19 cellular contexts compared by ENCODE assay signal in the genomic region with DNA sequence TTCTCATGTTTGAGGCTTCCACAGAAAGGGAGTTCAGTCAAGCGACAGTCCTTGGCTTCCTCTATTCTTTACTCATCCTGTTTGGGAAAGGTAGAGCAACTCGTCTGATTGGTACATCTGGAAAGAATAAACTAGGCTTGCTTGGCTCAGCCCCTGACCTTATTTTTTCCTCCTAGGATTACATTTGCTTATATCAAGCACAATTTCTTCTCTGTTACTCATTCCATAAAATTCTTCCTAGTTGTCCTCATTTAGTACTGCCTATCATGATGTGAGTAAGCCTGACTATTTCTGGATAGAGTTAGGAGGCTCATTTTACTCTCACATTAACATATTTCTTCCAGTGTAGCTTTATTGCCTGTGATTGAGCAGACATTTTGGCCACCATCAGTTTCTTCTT. TPM values are rescaled to one million over a fixed set of nuclear protein-coding genes. Genes with fewer than 3 reads are reported as not detected.
A peak's percentile ranks its signal among the peaks of the same experiment; 100 is the strongest.
DNase-seq lines count a peak whose midpoint lies in the region; ATAC-seq and TF ChIP-seq lines count a peak whose summit lies in the region.
"Had no signal": no experiment of that assay in that cellular context is flagged by ENCODE, and none has a peak within 500 bp of the region (broad histone marks: within the 10 kb centered on the region; RNA-seq: fewer than 3 reads in every experiment).

No MANE protein-coding gene starts in this region.

- ATAC-seq in omental fat pad (ENCODE audit: low FRiP score) (peak; percentile 78), HG02610 (IDR thresholded peaks at IDR 0.05; ENCODE audit: unreplicated experiment) (no peak)

- H3K4me3 ChIP-seq in fibroblast of lung (replicated peaks in 1 of 4; ENCODE audit: control extremely low read depth in 1 of 4, insufficient read depth in 1 of 4, low read depth in 3 of 4, low read length in 4 of 4) (no peak overlapping the region), neural progenitor cell (no peak overlapping the region)
- H3K4me3 ChIP-seq: coronary artery, esophagus muscularis mucosa, thoracic aorta had no signal

- no peaks in the 10 kb centered on the region for H3F3A ChIP-seq in neural progenitor cell (ENCODE audit: low read depth)

- H3K27ac ChIP-seq in fibroblast of lung (ENCODE audit: insufficient read depth, low read length), result peak overlapping the region; percentile 68
- no peak overlapping the region for H3K27ac ChIP-seq in neural progenitor cell
- H3K27ac ChIP-seq: C4-2B, esophagus muscularis mucosa, thoracic aorta had no signal

- DNase-seq in AG20443 (ENCODE audit: low spot score) (peak; percentile 75), NCI-H226 (peak; percentile 51), fibroblast of lung (ENCODE audit: low read depth in 2 of 2) (peak; percentile 78 to 84), omental fat pad (ENCODE audit: low spot score) (no peak), NCI-H2029 (lab: John Stamatoyannopoulos, UW) (no peak), NCI-H2081 treated with DMSO at 0.1 percent for 48 hours (lab: John Stamatoyannopoulos, UW) (no peak), neural progenitor cell (ENCODE audit: low spot score) (no peak)
- DNase-seq: activated CD4-positive, CD25-positive, alpha-beta regulatory T cell treated with anti-CD3 and anti-CD28 coated beads, Interleukin-2, amount 50 U/mL, for 72 hours; activated naive CD8-positive, alpha-beta T cell treated with anti-CD3 and anti-CD28 coated beads, Interleukin-2, amount 10 ng/mL, durations not matched to agents 7 days and 5 days; mesendoderm; NCI-H1105 treated with DMSO at 0.1 percent for 48 hours; NCI-H446; posterior cingulate gyrus; T-helper 1 cell had no signal

- TF ChIP-seq CTCF in fibroblast of lung (conservative IDR thresholded peaks at IDR 0.05 in 1 of 2, IDR thresholded peaks at IDR 0.05 in 1 of 2; ENCODE audit: low read depth in 1 of 2, low read length in 2 of 2) (no peak), omental fat pad (IDR thresholded peaks at IDR 0.05) (no peak), neural progenitor cell (IDR thresholded peaks at IDR 0.05) (no peak)

- H3K27me3 ChIP-seq in fibroblast of lung (ENCODE audit: control insufficient read depth, insufficient read depth, low read length) (no peaks in the 10 kb centered on the region), neural progenitor cell (no peaks in the 10 kb centered on the region)

- H3K9me3 ChIP-seq in fibroblast of lung (ENCODE audit: control insufficient read depth, insufficient read depth, low read depth, low read length), result no peaks in the 10 kb centered on the region
- H3K9me3 ChIP-seq in neural progenitor cell (ENCODE audit: low read depth), result no peaks in the 10 kb centered on the region
- H3K9me3 ChIP-seq: esophagus muscularis mucosa, thoracic aorta had no signal

- H3K4me2 ChIP-seq in fibroblast of lung (ENCODE audit: extremely low read depth, insufficient read depth, low read length) (peak overlapping the region; percentile 67), neural progenitor cell (no peak overlapping the region)

- H3K36me3 Mint-ChIP-seq in neural progenitor cell, result no peaks in the 10 kb centered on the region
- H3K36me3 Mint-ChIP-seq: activated naive CD8-positive, alpha-beta T cell treated with anti-CD3 and anti-CD28 coated beads, Interleukin-2, amount 10 ng/mL, durations not matched to agents 7 days and 5 days had no signal

- H3K9me3 Mint-ChIP-seq in neural progenitor cell, result peaks cover 3% of the 10 kb centered on the region
- H3K9me3 Mint-ChIP-seq: activated naive CD8-positive, alpha-beta T cell treated with anti-CD3 and anti-CD28 coated beads, Interleukin-2, amount 10 ng/mL, durations not matched to agents 7 days and 5 days had no signal

- no peaks in the 10 kb centered on the region for H3K27me3 Mint-ChIP-seq in neural progenitor cell (ENCODE audit: insufficient read depth, low read depth)

- no peaks in the 10 kb centered on the region for H3K4me1 Mint-ChIP-seq in neural progenitor cell
- H3K4me1 Mint-ChIP-seq: activated naive CD8-positive, alpha-beta T cell treated with anti-CD3 and anti-CD28 coated beads, Interleukin-2, amount 10 ng/mL, durations not matched to agents 7 days and 5 days had no signal

- no peaks in the 10 kb centered on the region for H3K36me3 ChIP-seq in fibroblast of lung (ENCODE audit: control insufficient read depth, insufficient read depth, low read length)
- H3K36me3 ChIP-seq in neural progenitor cell, result no peaks in the 10 kb centered on the region
- H3K36me3 ChIP-seq: esophagus muscularis mucosa, thoracic aorta had no signal

- H4K20me1 ChIP-seq in fibroblast of lung (ENCODE audit: control insufficient read depth, extremely low read depth, insufficient read depth, low read length) (no peaks in the 10 kb centered on the region), neural progenitor cell (ENCODE audit: low read depth) (no peaks in the 10 kb centered on the region)

- no peak overlapping the region for H3K4me3 Mint-ChIP-seq in neural progenitor cell
- H3K4me3 Mint-ChIP-seq: activated naive CD8-positive, alpha-beta T cell treated with anti-CD3 and anti-CD28 coated beads, Interleukin-2, amount 10 ng/mL, durations not matched to agents 7 days and 5 days had no signal

- H3K4me1 ChIP-seq in fibroblast of lung (ENCODE audit: control insufficient read depth, extremely low read depth, insufficient read depth, low read length), result peaks cover 12% of the 10 kb centered on the region
- H3K4me1 ChIP-seq in neural progenitor cell, result no peaks in the 10 kb centered on the region
- H3K4me1 ChIP-seq: esophagus muscularis mucosa had no signal

- H2AFZ ChIP-seq in fibroblast of lung (ENCODE audit: low read length), result peak overlapping the region; percentile 75
- no peak overlapping the region for H2AFZ ChIP-seq in neural progenitor cell (replicated peaks)

- H3K9ac ChIP-seq in fibroblast of lung (ENCODE audit: insufficient read depth, low read length) (no peak overlapping the region), neural progenitor cell (no peak overlapping the region)

- H3K79me2 ChIP-seq in fibroblast of lung (ENCODE audit: control insufficient read depth, insufficient read depth, low read length) (no peaks in the 10 kb centered on the region), neural progenitor cell (ENCODE audit: low read depth) (no peaks in the 10 kb centered on the region)

- H3K27ac Mint-ChIP-seq in neural progenitor cell, result no peak overlapping the region
- H3K27ac Mint-ChIP-seq: activated naive CD8-positive, alpha-beta T cell treated with anti-CD3 and anti-CD28 coated beads, Interleukin-2, amount 10 ng/mL, durations not matched to agents 7 days and 5 days had no signal

RNA-seq across cellular contexts. Expression of a gene that starts 10.9 kb away (rescaled TPM):
- 21.3 and 23.0 TPM in 2 replicates for total RNA-seq in fibroblast of lung
- 13.5 and 23.2 TPM in 2 replicates for polyA plus RNA-seq in fibroblast of lung
- polyA plus RNA-seq in fibroblast of lung (2012), result 9.0 and 12.1 TPM in 2 replicates
- 0.94 and 2.0 TPM in 2 replicates for polyA minus RNA-seq in fibroblast of lung (ENCODE audit: low replicate concordance)
- total RNA-seq in omental fat pad, result 10 to 100 TPM; 14.7 to 20.0 (median 19.4) TPM
- 37.2 and 41.1 TPM in 2 replicates for total RNA-seq in neural progenitor cell (ENCODE audit: low replicate concordance)

RNA-seq across cellular contexts. Expression of a gene that starts 48.9 kb away (rescaled TPM):
- 21.1 and 33.9 TPM in 2 replicates for total RNA-seq in fibroblast of lung
- 16.0 and 19.4 TPM in 2 replicates for polyA plus RNA-seq in fibroblast of lung
- polyA plus RNA-seq in fibroblast of lung (2012), result 14.6 and 15.5 TPM in 2 replicates
- 0.43 and 3.9 TPM in 2 replicates for polyA minus RNA-seq in fibroblast of lung (ENCODE audit: low replicate concordance)
- total RNA-seq in omental fat pad, result 10 to 100 TPM; 13.6 to 42.6 (median 24.0) TPM
- total RNA-seq in neural progenitor cell (ENCODE audit: low replicate concordance), result 1.7 and 2.3 TPM in 2 replicates

RNA-seq across cellular contexts. Expression of a gene that starts 49.3 kb away (rescaled TPM):
- total RNA-seq in fibroblast of lung, result 33.6 and 49.9 TPM in 2 replicates
- 36.0 and 48.4 TPM in 2 replicates for polyA plus RNA-seq in fibroblast of lung
- 42.3 and 52.7 TPM in 2 replicates for polyA plus RNA-seq in fibroblast of lung (2012)
- 2.9 and 6.8 TPM in 2 replicates for polyA minus RNA-seq in fibroblast of lung (ENCODE audit: low replicate concordance)
- total RNA-seq in omental fat pad, result 10 to 100 TPM; 30.7 to 58.6 (median 37.3) TPM
- total RNA-seq in neural progenitor cell (ENCODE audit: low replicate concordance), result 1.3 and 2.7 TPM in 2 replicates

Comparison
In these comparisons a context has a peak if more than half of its experiments do, and no peak if none do; other contexts are left out.
1. DNase-seq: peak in AG20443 (single experiment), NCI-H226 (single experiment) and fibroblast of lung (2 of 2); none in omental fat pad (single experiment), NCI-H2029 (single experiment), NCI-H2081 treated with DMSO at 0.1 percent for 48 hours (single experiment) and neural progenitor cell (single experiment).